ENCODE assay signal across 6 cellular contexts in the genomic region with DNA sequence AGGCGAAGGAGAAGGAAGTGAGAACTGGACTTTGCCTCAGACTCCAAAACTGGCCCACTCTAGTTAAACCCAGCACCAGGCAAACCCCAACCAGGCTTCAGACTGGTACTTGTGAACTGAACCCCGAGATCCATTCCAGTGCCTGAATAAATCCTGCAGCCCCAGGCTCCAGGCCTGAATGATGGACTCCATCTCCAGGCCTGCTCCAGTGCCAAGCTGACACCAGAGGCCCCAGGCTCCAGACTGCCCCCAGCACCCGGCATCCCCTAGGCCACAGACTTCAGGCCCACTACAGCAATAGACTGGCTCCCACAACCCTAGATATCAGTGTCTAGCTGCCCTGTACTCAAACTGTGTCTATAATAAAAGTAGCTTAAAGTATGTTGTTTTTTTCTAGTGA.
"Had no signal": no experiment of that assay in that cellular context is flagged by ENCODE, and none has a peak within 500 bp of the region (broad histone marks: within the 10 kb centered on the region; RNA-seq: fewer than 3 reads in every experiment).

No MANE protein-coding gene starts in this region.

- H3K4me3 Mint-ChIP-seq: GM23338, H9 had no signal

- H3K9me3 Mint-ChIP-seq: GM23338, H9 had no signal

- H3K27ac Mint-ChIP-seq: GM23338, H9 had no signal

- H3K27ac ChIP-seq: HL-60 had no signal

- H3K4me1 Mint-ChIP-seq: GM23338, H9 had no signal

- H3K4me3 ChIP-seq: GM23338, K562 had no signal

- DNase-seq: H9, HCEC 1CT, IMR-90 had no signal

- ATAC-seq: GM23338, K562 had no signal
